Comparison of ENCODE assay signal across 8 cellular contexts in genomic region chr16:10971560-10971961, GRCh38. TPM values are rescaled to one million over a fixed set of nuclear protein-coding genes. Genes with fewer than 3 reads are reported as not detected.
DNase-seq lines count a peak whose midpoint lies in the region; ATAC-seq, FAIRE-seq and TF ChIP-seq lines count a peak whose summit lies in the region.

No MANE protein-coding gene starts in this region.

- no peak for ATAC-seq in activated CD8-positive, alpha-beta T cell treated with anti-CD3 and anti-CD28 coated beads, Interleukin-2, amount 10 ng/mL, durations not matched to agents 7 days and 5 days
- ATAC-seq in pancreas (peak in 3 of 4 donors; percentile 79 to 88 (median 87)), HG03135 (IDR thresholded peaks at IDR 0.05; ENCODE audit: unreplicated experiment) (no peak), HG03378 (IDR thresholded peaks at IDR 0.05; ENCODE audit: unreplicated experiment) (no peak)

- H3K27ac ChIP-seq in pancreas, result no peak overlapping the region

- H3K4me3 Mint-ChIP-seq in activated CD8-positive, alpha-beta T cell treated with anti-CD3 and anti-CD28 coated beads, Interleukin-2, amount 10 ng/mL, durations not matched to agents 7 days and 5 days, result no peak overlapping the region

- peaks cover 80% of the 10 kb centered on the region for H3K4me1 Mint-ChIP-seq in activated CD8-positive, alpha-beta T cell treated with anti-CD3 and anti-CD28 coated beads, Interleukin-2, amount 10 ng/mL, durations not matched to agents 7 days and 5 days (ENCODE audit: low read depth)

- 62 to 63% methylated on average over 3 of the region's 3 CpGs for WGBS in pancreas, 2 donors

- FAIRE-seq in pancreas (lab: Jason Lieb, UNC), result no peak

- peaks cover 0 to 6% (median 0%) of the 10 kb centered on the region in 3 donors for H3K4me1 ChIP-seq in pancreas

- H3K27ac Mint-ChIP-seq in activated CD8-positive, alpha-beta T cell treated with anti-CD3 and anti-CD28 coated beads, Interleukin-2, amount 10 ng/mL, durations not matched to agents 7 days and 5 days, result no peak overlapping the region

- peaks cover 42% of the 10 kb centered on the region for H3K36me3 Mint-ChIP-seq in activated CD8-positive, alpha-beta T cell treated with anti-CD3 and anti-CD28 coated beads, Interleukin-2, amount 10 ng/mL, durations not matched to agents 7 days and 5 days (ENCODE audit: low read depth)

- intact Hi-C loops in pancreas (cut with DNase I), result loop anchor here in 1 of 3 donors (5.0 kb wide), 2 partner anchors 286 to 386 kb away; partner anchors contain the start of gene SOCS1

- H3K27me3 ChIP-seq in pancreas, result no peaks in the 10 kb centered on the region

- no peaks in the 10 kb centered on the region for H3K27me3 Mint-ChIP-seq in activated CD8-positive, alpha-beta T cell treated with anti-CD3 and anti-CD28 coated beads, Interleukin-2, amount 10 ng/mL, durations not matched to agents 7 days and 5 days (ENCODE audit: low read depth)

- no peak overlapping the region for H3K4me3 ChIP-seq in pancreas

- no peaks in the 10 kb centered on the region for H3K9me3 Mint-ChIP-seq in activated CD8-positive, alpha-beta T cell treated with anti-CD3 and anti-CD28 coated beads, Interleukin-2, amount 10 ng/mL, durations not matched to agents 7 days and 5 days (ENCODE audit: insufficient read depth)

- POLR2A ChIA-PET in activated CD8-positive, alpha-beta T cell treated with anti-CD3 and anti-CD28 coated beads, Interleukin-2, amount 10 ng/mL, durations not matched to agents 7 days and 5 days (lab: Charles Lee), result interaction anchor here (0.6 to 2.5 kb wide), 7 partner anchors 81 to 487 kb away, joined by 3 to 33 read pairs (median 4); partner anchors contain the start of gene SOCS1

- no peaks in the 10 kb centered on the region for H3K36me3 ChIP-seq in pancreas

- CTCF ChIA-PET in activated CD8-positive, alpha-beta T cell treated with anti-CD3 and anti-CD28 coated beads, Interleukin-2, amount 10 ng/mL, durations not matched to agents 7 days and 5 days (lab: Charles Lee), result interaction anchor here (0.7 to 11.8 kb wide), 41 partner anchors 9 to 735 kb away, joined by 3 to 210 read pairs (median 4); partner anchors contain the start of gene SOCS1

- no peaks in the 10 kb centered on the region for H3K9me3 ChIP-seq in pancreas

- TF ChIP-seq CTCF in pancreas (IDR thresholded peaks at IDR 0.05), result peak; percentile 42 to 59 (median 55)

- DNase-seq in COLO829 (ENCODE audit: low spot score), result peak; percentile 83
- DNase-seq in H4 (ENCODE audit: low spot score), result peak; percentile 88
- peak; percentile 66 for DNase-seq in NCI-H226
- peak; percentile 65 for DNase-seq in activated CD8-positive, alpha-beta T cell treated with anti-CD3 and anti-CD28 coated beads, Interleukin-2, amount 10 ng/mL, durations not matched to agents 7 days and 5 days
- peak; percentile 75 for DNase-seq in globus pallidus (ENCODE audit: low spot score)
- peak in 2 of 6 donors; percentile 21 to 29 for DNase-seq in pancreas

RNA-seq across cellular contexts. Expression of gene CLEC16A, which starts 27.2 kb away (rescaled TPM):
- 4.5 and 7.2 TPM in 2 replicates for total RNA-seq in H4 (2014; rRNA removed; shearing (Covaris generic))
- total RNA-seq in activated CD8-positive, alpha-beta T cell treated with anti-CD3 and anti-CD28 coated beads, Interleukin-2, amount 10 ng/mL, durations not matched to agents 7 days and 5 days, result 10 to 100 TPM; 32.8 to 38.5 TPM
- 10 to 100 TPM in 4 of 6 donors, 1 to 10 TPM in 2; 9.7 to 17.2 (median 10.7) TPM for total RNA-seq in pancreas
- 10 to 100 TPM in 1 of 2 donors, 1 to 10 TPM in 1; 8.1 to 11.7 TPM for polyA plus RNA-seq in pancreas

RNA-seq across cellular contexts. Expression of gene DEXI, which starts 29.3 kb away (rescaled TPM):
- total RNA-seq in H4 (2014; rRNA removed; shearing (Covaris generic)), result 39.9 and 42.0 TPM in 2 replicates
- 10 to 100 TPM; 31.9 TPM for total RNA-seq in activated CD8-positive, alpha-beta T cell treated with anti-CD3 and anti-CD28 coated beads, Interleukin-2, amount 10 ng/mL, durations not matched to agents 7 days and 5 days
- total RNA-seq in pancreas, result 10 to 100 TPM; 12.0 to 22.6 (median 16.8) TPM
- 10 to 100 TPM; 14.4 to 21.4 TPM for polyA plus RNA-seq in pancreas

Comparison
In these comparisons a context has a peak if more than half of its experiments do, and no peak if none do; other contexts are left out.
1. ATAC-seq: peak in pancreas (3 of 4); none in activated CD8-positive, alpha-beta T cell treated with anti-CD3 and anti-CD28 coated beads, Interleukin-2, amount 10 ng/mL, durations not matched to agents 7 days and 5 days (single experiment), HG03135 (single experiment) and HG03378 (single experiment).